In genomic region chr11:61071880-61072279, GRCh38 we compare ENCODE assay signal across 14 cellular contexts. TPM values are rescaled to one million over a fixed set of nuclear protein-coding genes. Genes with fewer than 3 reads are reported as not detected.
DNase-seq lines count a peak whose midpoint lies in the region; ATAC-seq lines count a peak whose summit lies in the region.
"Had no signal": no experiment of that assay in that cellular context is flagged by ENCODE, and none has a peak within 500 bp of the region (broad histone marks: within the 10 kb centered on the region; RNA-seq: fewer than 3 reads in every experiment).

No MANE protein-coding gene starts in this region.

- H3K4me3 Mint-ChIP-seq in activated T-cell treated with anti-CD3 and anti-CD28 coated beads, Interleukin-2, amount 50 U/mL, for 24 hours: peak overlapping the region; percentile 27
- no peak overlapping the region for H3K4me3 Mint-ChIP-seq in activated CD4-positive, alpha-beta memory T cell treated with anti-CD3 and anti-CD28 coated beads, Interleukin-2, amount 10 ng/mL, durations not matched to agents 7 days and 5 days
- peak overlapping the region; percentile 50 for H3K4me3 Mint-ChIP-seq in stimulated activated effector memory CD8-positive, alpha-beta T cell treated with anti-CD3 and anti-CD28 coated beads, Interleukin-12 subunit alpha, Interleukin-12 subunit beta, amount 100 ng/mL, for 72 hours

- H3K27me3 Mint-ChIP-seq in activated T-cell treated with anti-CD3 and anti-CD28 coated beads, Interleukin-2, amount 50 U/mL, for 24 hours: no peaks in the 10 kb centered on the region
- no peaks in the 10 kb centered on the region for H3K27me3 Mint-ChIP-seq in activated CD4-positive, alpha-beta memory T cell treated with anti-CD3 and anti-CD28 coated beads, Interleukin-2, amount 10 ng/mL, durations not matched to agents 7 days and 5 days

- peak overlapping the region; percentile 94 for H3K27ac Mint-ChIP-seq in activated T-cell treated with anti-CD3 and anti-CD28 coated beads, Interleukin-2, amount 50 U/mL, for 24 hours
- H3K27ac Mint-ChIP-seq in activated CD4-positive, alpha-beta memory T cell treated with anti-CD3 and anti-CD28 coated beads, Interleukin-2, amount 10 ng/mL, durations not matched to agents 7 days and 5 days: peak overlapping the region; percentile 93
- peak overlapping the region; percentile 83 for H3K27ac Mint-ChIP-seq in stimulated activated effector memory CD8-positive, alpha-beta T cell treated with anti-CD3 and anti-CD28 coated beads, Interleukin-12 subunit alpha, Interleukin-12 subunit beta, amount 100 ng/mL, for 72 hours

- no peak for DNase-seq in activated T-cell treated with anti-CD3 and anti-CD28 coated beads, Interleukin-2, amount 50 U/mL, for 24 hours
- DNase-seq in activated T-cell treated with anti-CD3 and anti-CD28 coated beads, Interleukin-2, amount 50 U/mL, for 48 hours: no peak
- DNase-seq in activated CD4-positive, alpha-beta memory T cell treated with anti-CD3 and anti-CD28 coated beads, Interleukin-2, amount 10 ng/mL, durations not matched to agents 7 days and 5 days: no peak
- peak; percentile 72 for DNase-seq in islet precursor cell
- DNase-seq in stimulated activated effector memory CD8-positive, alpha-beta T cell treated with anti-CD3 and anti-CD28 coated beads, Interleukin-12 subunit alpha, Interleukin-12 subunit beta, amount 100 ng/mL, for 72 hours (ENCODE audit: low spot score in 2 of 2): no peak
- no peak for DNase-seq in SKM-1 (lab: John Stamatoyannopoulos, UW; ENCODE audit: unreplicated experiment)
- DNase-seq: Karpas-422, NCI-H2081 treated with DMSO at 0.1 percent for 48 hours, upper lobe of left lung had no signal

- H3K36me3 Mint-ChIP-seq in activated T-cell treated with anti-CD3 and anti-CD28 coated beads, Interleukin-2, amount 50 U/mL, for 24 hours (ENCODE audit: low read depth): peaks cover 83% of the 10 kb centered on the region
- peaks cover 42% of the 10 kb centered on the region for H3K36me3 Mint-ChIP-seq in activated CD4-positive, alpha-beta memory T cell treated with anti-CD3 and anti-CD28 coated beads, Interleukin-2, amount 10 ng/mL, durations not matched to agents 7 days and 5 days (ENCODE audit: low read depth)
- peaks cover 13% of the 10 kb centered on the region for H3K36me3 Mint-ChIP-seq in stimulated activated effector memory CD8-positive, alpha-beta T cell treated with anti-CD3 and anti-CD28 coated beads, Interleukin-12 subunit alpha, Interleukin-12 subunit beta, amount 100 ng/mL, for 72 hours

- CTCF ChIA-PET in activated CD4-positive, alpha-beta memory T cell treated with anti-CD3 and anti-CD28 coated beads, Interleukin-2, amount 10 ng/mL, durations not matched to agents 7 days and 5 days (lab: Charles Lee): interaction anchor here (1.0 to 1.9 kb wide), 4 partner anchors 9 to 29 kb away, joined by 3 to 9 read pairs (median 5); no protein-coding TSS in a partner anchor

- POLR2A ChIA-PET in activated CD4-positive, alpha-beta memory T cell treated with anti-CD3 and anti-CD28 coated beads, Interleukin-2, amount 10 ng/mL, durations not matched to agents 7 days and 5 days (lab: Charles Lee): interaction anchor here (1.1 to 14.3 kb wide), 16 partner anchors 8 to 87 kb away, joined by 3 to 228 read pairs (median 7); no protein-coding TSS in a partner anchor

- no peak for ATAC-seq in stimulated activated effector memory CD8-positive, alpha-beta T cell treated with anti-CD3 and anti-CD28 coated beads, Interleukin-12 subunit alpha, Interleukin-12 subunit beta, amount 100 ng/mL, for 72 hours
- no peak for ATAC-seq in HG03139 (IDR thresholded peaks at IDR 0.05; ENCODE audit: unreplicated experiment)
- ATAC-seq in HG02970 (IDR thresholded peaks at IDR 0.05; ENCODE audit: low FRiP score, unreplicated experiment): no peak

- peaks cover 93% of the 10 kb centered on the region for H3K4me1 Mint-ChIP-seq in activated T-cell treated with anti-CD3 and anti-CD28 coated beads, Interleukin-2, amount 50 U/mL, for 24 hours (ENCODE audit: low read depth)
- H3K4me1 Mint-ChIP-seq in activated CD4-positive, alpha-beta memory T cell treated with anti-CD3 and anti-CD28 coated beads, Interleukin-2, amount 10 ng/mL, durations not matched to agents 7 days and 5 days: peaks cover 90% of the 10 kb centered on the region
- peaks cover 37% of the 10 kb centered on the region for H3K4me1 Mint-ChIP-seq in stimulated activated effector memory CD8-positive, alpha-beta T cell treated with anti-CD3 and anti-CD28 coated beads, Interleukin-12 subunit alpha, Interleukin-12 subunit beta, amount 100 ng/mL, for 72 hours

- no peaks in the 10 kb centered on the region for H3K9me3 Mint-ChIP-seq in activated T-cell treated with anti-CD3 and anti-CD28 coated beads, Interleukin-2, amount 50 U/mL, for 24 hours
- no peaks in the 10 kb centered on the region for H3K9me3 Mint-ChIP-seq in activated CD4-positive, alpha-beta memory T cell treated with anti-CD3 and anti-CD28 coated beads, Interleukin-2, amount 10 ng/mL, durations not matched to agents 7 days and 5 days
- no peaks in the 10 kb centered on the region for H3K9me3 Mint-ChIP-seq in stimulated activated effector memory CD8-positive, alpha-beta T cell treated with anti-CD3 and anti-CD28 coated beads, Interleukin-12 subunit alpha, Interleukin-12 subunit beta, amount 100 ng/mL, for 72 hours

RNA-seq across cellular contexts. Expression of gene CD5, which starts 30.4 kb away (rescaled TPM):
- 100 to 1,000 TPM; 359 to 373 TPM for total RNA-seq in activated CD4-positive, alpha-beta memory T cell treated with anti-CD3 and anti-CD28 coated beads, Interleukin-2, amount 10 ng/mL, durations not matched to agents 7 days and 5 days
- total RNA-seq: Daoy, fibroblast of villous mesenchyme, pulmonary artery endothelial cell had no signal
